ENCODE assay signal across 26 cellular contexts in genomic region chr2:16612490-16612889, GRCh38.
"Had no signal": no experiment of that assay in that cellular context is flagged by ENCODE, and none has a peak within 500 bp of the region (broad histone marks: within the 10 kb centered on the region; RNA-seq: fewer than 3 reads in every experiment).

No MANE protein-coding gene starts in this region.

- H3K4me3 ChIP-seq: body of pancreas, gastrocnemius medialis had no signal

- H3K4me1 ChIP-seq: foreskin keratinocyte had no signal

- DNase-seq: activated B cell treated with CpG ODN at 0.5 μM for 24 hours; activated CD4-positive, alpha-beta T cell treated with anti-CD3 and anti-CD28 coated beads for 48 hours; activated CD4-positive, alpha-beta T cell treated with anti-CD3 and anti-CD28 coated beads, Interleukin-2, amount 50 U/mL, for 1 hour; activated CD4-positive, alpha-beta T cell treated with anti-CD3 and anti-CD28 coated beads, Interleukin-2, amount 50 U/mL, for 48 hours; activated CD8-positive, alpha-beta memory T cell treated with anti-CD3 and anti-CD28 coated beads for 24 hours; activated CD8-positive, alpha-beta T cell treated with anti-CD3 and anti-CD28 coated beads for 36 hours; activated effector memory CD4-positive, alpha-beta T cell treated with Interleukin-2 at 50 U/mL for 16 hours; activated gamma-delta T cell treated with Interleukin-2 at 50 U/mL for 16 hours; activated naive CD4-positive, alpha-beta T cell treated with anti-CD3 and anti-CD28 coated beads, Interleukin-2, amount 50 U/mL, for 16 hours; activated naive CD4-positive, alpha-beta T cell treated with Interleukin-2 at 50 U/mL for 16 hours; activated T-cell treated with anti-CD3 and anti-CD28 coated beads, Interleukin-2, amount 50 U/mL, for 4 hours; aorta; body of pancreas; cortex of kidney; effector memory CD4-positive, alpha-beta T cell; endodermal cell; foreskin keratinocyte; gastrocnemius medialis; glutamatergic neuron; T-helper 1 cell; T-helper 17 cell; T1000; WERI-Rb-1 had no signal

- H3K27ac ChIP-seq: body of pancreas, foreskin keratinocyte, gastrocnemius medialis, WERI-Rb-1 had no signal

- H3K36me3 ChIP-seq: gastrocnemius medialis, WERI-Rb-1 had no signal

- H3K27me3 ChIP-seq: body of pancreas, foreskin keratinocyte, gastrocnemius medialis had no signal

- ATAC-seq: activated CD4-positive, CD25-positive, alpha-beta regulatory T cell treated with anti-CD3 and anti-CD28 coated beads, Interleukin-2, amount 50 U/mL, for 24 hours; activated CD8-positive, alpha-beta T cell treated with anti-CD3 and anti-CD28 coated beads for 36 hours; activated T-cell treated with anti-CD3 and anti-CD28 coated beads, Interleukin-2, amount 50 U/mL, for 4 hours; activated T-helper 17 cell treated with anti-CD3 and anti-CD28 coated beads, Interleukin-2, amount 50 U/mL, for 72 hours; body of pancreas; esophagus mucosa; foreskin keratinocyte; gastrocnemius medialis; T-helper 17 cell had no signal

- H3K9me3 ChIP-seq: body of pancreas, gastrocnemius medialis had no signal
